ENCODE assay signal across 8 cellular contexts in genomic region chr14:105419305-105420091, GRCh38. TPM values are rescaled to one million over a fixed set of nuclear protein-coding genes. Genes with fewer than 3 reads are reported as not detected.
DNase-seq lines count a peak whose midpoint lies in the region; ATAC-seq and TF ChIP-seq lines count a peak whose summit lies in the region.

TSS of gene MTA1 (plus strand) at chr14:105419827. CDS start at chr14:105420036, 209 bp downstream.

- 3 to 11% methylated on average over 16 to 79 of the region's 93 CpGs for WGBS in GM23248 (ENCODE audit: low coverage in 1 of 2, low lambda C conversion rate in 2 of 2, missing lambda C conversion rate in 2 of 2), 2 experiments
- 2% methylated on average over 86 of the region's 93 CpGs for WGBS in urinary bladder

- ATAC-seq in activated T-helper 17 cell treated with anti-CD3 and anti-CD28 coated beads, Interleukin-2, amount 50 U/mL, for 72 hours (replicated peaks) = peak; percentile 85

- peak within 1 kb of the TSS; percentile 90 for H3K9ac ChIP-seq in GM23248
- peak within 1 kb of the TSS; percentile 34 for H3K9ac ChIP-seq in neural progenitor cell

- peak within 1 kb of the TSS; percentile 86 for H3K4me2 ChIP-seq in GM23248 (ENCODE audit: unreplicated experiment)
- peak within 1 kb of the TSS; percentile 98 for H3K4me2 ChIP-seq in neural progenitor cell

- peak within 1 kb of the TSS; percentile 89 for H3K27ac Mint-ChIP-seq in activated T-helper 17 cell treated with anti-CD3 and anti-CD28 coated beads, Interleukin-2, amount 50 U/mL, for 72 hours
- H3K27ac Mint-ChIP-seq in neural progenitor cell = peak within 1 kb of the TSS; percentile 53

- H3K27me3 Mint-ChIP-seq in activated T-helper 17 cell treated with anti-CD3 and anti-CD28 coated beads, Interleukin-2, amount 50 U/mL, for 72 hours = no peaks in the 10 kb centered on the region
- H3K27me3 Mint-ChIP-seq in neural progenitor cell (ENCODE audit: insufficient read depth, low read depth) = peaks cover 2% of the 10 kb centered on the region

- no peaks in the 10 kb centered on the region for H3K9me3 Mint-ChIP-seq in activated T-helper 17 cell treated with anti-CD3 and anti-CD28 coated beads, Interleukin-2, amount 50 U/mL, for 72 hours
- no peaks in the 10 kb centered on the region for H3K9me3 Mint-ChIP-seq in neural progenitor cell

- no peaks in the 10 kb centered on the region for H4K20me1 ChIP-seq in GM23248 (ENCODE audit: insufficient read depth)
- H4K20me1 ChIP-seq in neural progenitor cell (ENCODE audit: low read depth) = peaks cover 42% of the 10 kb centered on the region

- H3K36me3 Mint-ChIP-seq in activated T-helper 17 cell treated with anti-CD3 and anti-CD28 coated beads, Interleukin-2, amount 50 U/mL, for 72 hours (ENCODE audit: low read depth) = peaks cover 29% of the 10 kb centered on the region
- peaks cover 7% of the 10 kb centered on the region for H3K36me3 Mint-ChIP-seq in neural progenitor cell

- in situ Hi-C loops in GM23248 (cut with MboI) = no loop called here

- H3K4me3 ChIP-seq in GM23248 (peak within 1 kb of the TSS; percentile 84), fibroblast of villous mesenchyme (ENCODE audit: low read depth, low read length) (peak within 1 kb of the TSS; percentile 79), neural progenitor cell (peak within 1 kb of the TSS; percentile 85), urinary bladder (ENCODE audit: low read depth, low read length) (peak within 1 kb of the TSS; percentile 94)

- H3K4me3 Mint-ChIP-seq in activated T-helper 17 cell treated with anti-CD3 and anti-CD28 coated beads, Interleukin-2, amount 50 U/mL, for 72 hours = peak within 1 kb of the TSS; percentile 85
- H3K4me3 Mint-ChIP-seq in neural progenitor cell = peak within 1 kb of the TSS; percentile 91

- no peaks in the 10 kb centered on the region for H3K9me2 ChIP-seq in GM23248 (ENCODE audit: insufficient read depth)

- H3K27me3 ChIP-seq in GM23248 (replicated peaks; ENCODE audit: insufficient read depth) = no peaks in the 10 kb centered on the region
- H3K27me3 ChIP-seq in neural progenitor cell = peaks cover 14% of the 10 kb centered on the region

- H3K27ac ChIP-seq in GM23248 (no peak within 1 kb of the TSS), neural progenitor cell (peak within 1 kb of the TSS; percentile 5), urinary bladder (ENCODE audit: low read depth) (peak within 1 kb of the TSS; percentile 14)

- DNase-seq in D341Med (ENCODE audit: low spot score) (peak; percentile 93), GM23248 (peak; percentile 74), NOMO-1 treated with DMSO at 0.1 percent for 48 hours (lab: John Stamatoyannopoulos, UW; ENCODE audit: unreplicated experiment) (peak; percentile 31), fibroblast of villous mesenchyme (ENCODE audit: low read depth) (peak; percentile 27), neural progenitor cell (ENCODE audit: low spot score) (peak; percentile 83), cerebellar nuclear complex (lab: John Stamatoyannopoulos, UW) (no peak)

- TF ChIP-seq CTCF in fibroblast of villous mesenchyme (IDR thresholded peaks at IDR 0.05; ENCODE audit: insufficient read depth, low read depth, low read length) (no peak), neural progenitor cell (IDR thresholded peaks at IDR 0.05) (no peak)

- peaks cover 16% of the 10 kb centered on the region for H3K4me1 Mint-ChIP-seq in activated T-helper 17 cell treated with anti-CD3 and anti-CD28 coated beads, Interleukin-2, amount 50 U/mL, for 72 hours
- peaks cover 30% of the 10 kb centered on the region for H3K4me1 Mint-ChIP-seq in neural progenitor cell

- no peaks in the 10 kb centered on the region for H3K4me1 ChIP-seq in GM23248 (ENCODE audit: insufficient read depth)
- peaks cover 22% of the 10 kb centered on the region for H3K4me1 ChIP-seq in neural progenitor cell
- no peaks in the 10 kb centered on the region for H3K4me1 ChIP-seq in urinary bladder (ENCODE audit: insufficient read depth)

- H3K9me3 ChIP-seq in GM23248 (ENCODE audit: low read depth) (no peaks in the 10 kb centered on the region), neural progenitor cell (ENCODE audit: low read depth) (no peaks in the 10 kb centered on the region)

- H3K79me2 ChIP-seq in GM23248 (ENCODE audit: insufficient read depth) = peaks cover 47% of the 10 kb centered on the region
- peaks cover 54% of the 10 kb centered on the region for H3K79me2 ChIP-seq in neural progenitor cell (ENCODE audit: low read depth)

- H2AFZ ChIP-seq in GM23248 (peak within 1 kb of the TSS; percentile 92), neural progenitor cell (replicated peaks) (peak within 1 kb of the TSS; percentile 92)

- no peaks in the 10 kb centered on the region for H3F3A ChIP-seq in GM23248 (ENCODE audit: insufficient read depth)
- peaks cover under 1% of the 10 kb centered on the region for H3F3A ChIP-seq in neural progenitor cell (ENCODE audit: low read depth)

- no peaks in the 10 kb centered on the region for H3K36me3 ChIP-seq in GM23248 (ENCODE audit: low read depth)
- H3K36me3 ChIP-seq in neural progenitor cell = no peaks in the 10 kb centered on the region
- H3K36me3 ChIP-seq in urinary bladder (ENCODE audit: insufficient read depth) = no peaks in the 10 kb centered on the region

RNA-seq across cellular contexts. Expression of gene MTA1, which starts in this region (rescaled TPM):
- 37.0 and 50.3 TPM in 2 replicates for total RNA-seq in GM23248 (2014; rRNA removed; shearing (Covaris generic))
- 8.1 and 9.6 TPM in 2 replicates for polyA plus RNA-seq in GM23248 (2016; fragmentation: Nextera tagmentation; extraction: Ambion mirVana)
- 100 to 1,000 TPM in 1 of 2 donors, 10 to 100 TPM in 1; 99.4 to 144 TPM for total RNA-seq in activated T-helper 17 cell treated with anti-CD3 and anti-CD28 coated beads, Interleukin-2, amount 50 U/mL, for 72 hours
- 38.0 and 52.7 TPM in 2 replicates for total RNA-seq in fibroblast of villous mesenchyme
- total RNA-seq in neural progenitor cell (ENCODE audit: low replicate concordance) = 59.8 and 117 TPM in 2 replicates
- 51.5 TPM for total RNA-seq in urinary bladder
- polyA plus RNA-seq in urinary bladder = 67.3 TPM

Comparison
In these comparisons a context has a peak if more than half of its experiments do, and no peak if none do; other contexts are left out.
1. DNase-seq: peak in D341Med (single experiment), GM23248 (single experiment), NOMO-1 treated with DMSO at 0.1 percent for 48 hours (single experiment), fibroblast of villous mesenchyme (single experiment) and neural progenitor cell (single experiment); none in cerebellar nuclear complex (0 of 2).
2. Peak in every context shown above with its lines, with median percentiles within 50 percentile points of each other: H3K4me3 ChIP-seq.